ENCODE assay signal across 1 cellular context in genomic region chr15:44728576-44729393, GRCh38.
A peak's percentile ranks its signal among the peaks of the same experiment; 100 is the strongest.
TF ChIP-seq lines count a peak whose summit lies in the region.

No MANE protein-coding gene starts in this region.

TF ChIP-seq in K562, 482 proteins besides CTCF, POLR2A, EP300 and RAD21 (continued from another document and continues in another):
- no peak for TF ChIP-seq MXD1 (CRISPR knock-in tag; IDR thresholded peaks at IDR 0.05; ENCODE audit: borderline replicate concordance, poor library complexity, severe bottlenecking)
- no peak for TF ChIP-seq E4F1 (CRISPR knock-in tag; IDR thresholded peaks at IDR 0.05; ENCODE audit: borderline replicate concordance)
- peak; percentile 85 for TF ChIP-seq FOXM1 (IDR thresholded peaks at IDR 0.05; ENCODE audit: low read depth)
- no peak for TF ChIP-seq FOXM1 (CRISPR knock-in tag; IDR thresholded peaks at IDR 0.05; ENCODE audit: low read depth)
- no peak for TF ChIP-seq ELK3 (CRISPR knock-in tag; IDR thresholded peaks at IDR 0.05)
- TF ChIP-seq DMBX1 (CRISPR knock-in tag; IDR thresholded peaks at IDR 0.05; ENCODE audit: borderline replicate concordance): no peak; the same call in 1 of the 2 replicates
- TF ChIP-seq OTX1 (CRISPR knock-in tag; IDR thresholded peaks at IDR 0.05): no peak
- TF ChIP-seq ZNF274 (IDR thresholded peaks at IDR 0.05; ENCODE audit: borderline replicate concordance, low read depth, low read length): no peak
- TF ChIP-seq LEF1 (IDR thresholded peaks at IDR 0.05): peak; percentile 69
- no peak for TF ChIP-seq POLR3A (IDR thresholded peaks at IDR 0.05; ENCODE audit: borderline replicate concordance, extremely low read depth, insufficient read depth, insufficient read length)
- peak; percentile 89; the same call in 1 of the 2 replicates for TF ChIP-seq GTF2F1 (IDR thresholded peaks at IDR 0.05; ENCODE audit: low read depth, low read length)
- no peak for TF ChIP-seq TCF15 (CRISPR knock-in tag; IDR thresholded peaks at IDR 0.05)
- 0 out of 2 replicates have a peak, but pooled peaks have one; percentile 55 for TF ChIP-seq E2F1 (CRISPR knock-in tag; IDR thresholded peaks at IDR 0.05)
- TF ChIP-seq NFE2 (IDR thresholded peaks at IDR 0.05; ENCODE audit: low read depth): peak; percentile 88
- TF ChIP-seq ZC3H8 (IDR thresholded peaks at IDR 0.05): no peak
- no peak for TF ChIP-seq MEF2D (tag; conservative IDR thresholded peaks at IDR 0.05; ENCODE audit: low read depth)
- TF ChIP-seq ZKSCAN3 (CRISPR knock-in tag; IDR thresholded peaks at IDR 0.05): no peak
- TF ChIP-seq KAT7 (CRISPR knock-in tag; IDR thresholded peaks at IDR 0.05; ENCODE audit: borderline replicate concordance): no peak
- TF ChIP-seq ZNF609 (CRISPR knock-in tag; IDR thresholded peaks at IDR 0.05; ENCODE audit: borderline replicate concordance): no peak
- TF ChIP-seq RBM22 (IDR thresholded peaks at IDR 0.05; ENCODE audit: low read depth, low read length, poor library complexity, severe bottlenecking): no peak
- no peak for TF ChIP-seq ZNF707 (CRISPR knock-in tag; conservative IDR thresholded peaks at IDR 0.05)
- TF ChIP-seq BHLHE40 (IDR thresholded peaks at IDR 0.05; ENCODE audit: low read length): peak; percentile 26; the same call in 1 of the 2 replicates
- TF ChIP-seq CBX2 (IDR thresholded peaks at IDR 0.05; ENCODE audit: insufficient read depth, low read length, poor library complexity, severe bottlenecking): no peak
- peak; percentile 34 for TF ChIP-seq CBFA2T2 (conservative IDR thresholded peaks at IDR 0.05)
- TF ChIP-seq SMAD2 (IDR thresholded peaks at IDR 0.05; ENCODE audit: low read depth, low read length): no peak
- TF ChIP-seq RBM39 (optimal IDR thresholded peaks at IDR 0.05; ENCODE audit: low read depth, low read length): no peak
- peak; percentile 91 for TF ChIP-seq STAT5A (IDR thresholded peaks at IDR 0.05; ENCODE audit: borderline replicate concordance, low read length)
- no peak for TF ChIP-seq MCM3 (IDR thresholded peaks at IDR 0.05)
- TF ChIP-seq RHOXF2B (CRISPR knock-in tag; conservative IDR thresholded peaks at IDR 0.05): no peak
- TF ChIP-seq HMG20B (CRISPR knock-in tag; IDR thresholded peaks at IDR 0.05): no peak
- peak; percentile 18; the same call in 1 of the 2 replicates for TF ChIP-seq RUNX1 (IDR thresholded peaks at IDR 0.05; ENCODE audit: low read depth)
- peak; percentile 84 to 86 for TF ChIP-seq NRF1 (conservative IDR thresholded peaks at IDR 0.05 in 1 of 2, IDR thresholded peaks at IDR 0.05 in 1 of 2)
- no peak for TF ChIP-seq ZNF143 (CRISPR knock-in tag; IDR thresholded peaks at IDR 0.05)
- TF ChIP-seq NFIC (IDR thresholded peaks at IDR 0.05): no peak
- no peak for TF ChIP-seq SETDB1 (IDR thresholded peaks at IDR 0.05; ENCODE audit: low read length)
- no peak for TF ChIP-seq U2AF1 (optimal IDR thresholded peaks at IDR 0.05; ENCODE audit: low read depth, low read length)
- no peak for TF ChIP-seq ARID4B (CRISPR knock-in tag; IDR thresholded peaks at IDR 0.05)
- no peak for TF ChIP-seq HMGXB4 (CRISPR knock-in tag; IDR thresholded peaks at IDR 0.05)
- TF ChIP-seq RB1 (IDR thresholded peaks at IDR 0.05; ENCODE audit: low read depth): no peak
- TF ChIP-seq ATF4 (CRISPR knock-in tag; IDR thresholded peaks at IDR 0.05): no peak
- TF ChIP-seq BRD9 (IDR thresholded peaks at IDR 0.05; ENCODE audit: low read depth, partially characterized antibody): peak; percentile 76
- TF ChIP-seq HINFP (tag; conservative IDR thresholded peaks at IDR 0.05; ENCODE audit: low read depth): no peak
- TF ChIP-seq CEBPG (CRISPR knock-in tag; IDR thresholded peaks at IDR 0.05): no peak
- no peak for TF ChIP-seq CEBPG (tag; conservative IDR thresholded peaks at IDR 0.05 in 1 of 2, IDR thresholded peaks at IDR 0.05 in 1 of 2)
- no peak for TF ChIP-seq ELF2 (CRISPR knock-in tag; IDR thresholded peaks at IDR 0.05)
- TF ChIP-seq ZNF184 (CRISPR knock-in tag; IDR thresholded peaks at IDR 0.05): no peak
- TF ChIP-seq ZFP30 (CRISPR knock-in tag; IDR thresholded peaks at IDR 0.05; ENCODE audit: borderline replicate concordance): no peak
- peak; percentile 77 for TF ChIP-seq POLR2B (IDR thresholded peaks at IDR 0.05; ENCODE audit: low read depth, partially characterized antibody)
- no peak for TF ChIP-seq RAD51 (IDR thresholded peaks at IDR 0.05; ENCODE audit: borderline replicate concordance, low read depth)
